In genomic region chr3:4996771-4997291, GRCh38 we compare ENCODE assay signal across 15 cellular contexts. TPM values are rescaled to one million over a fixed set of nuclear protein-coding genes. Genes with fewer than 3 reads are reported as not detected.
DNase-seq lines count a peak whose midpoint lies in the region; ATAC-seq, FAIRE-seq and TF ChIP-seq lines count a peak whose summit lies in the region.
"Had no signal": no experiment of that assay in that cellular context is flagged by ENCODE, and none has a peak within 500 bp of the region (broad histone marks: within the 10 kb centered on the region; RNA-seq: fewer than 3 reads in every experiment).

No MANE protein-coding gene starts in this region.

- no peak for FAIRE-seq in GM12878 (lab: Jason Lieb, UNC)
- FAIRE-seq in GM19239 (lab: Jason Lieb, UNC), result no peak

- no peak for TF ChIP-seq RAD21 in GM12878 (IDR thresholded peaks at IDR 0.05; ENCODE audit: insufficient read depth, low read depth, low read length)

- H3K9me3 ChIP-seq in right atrium auricular region, result no peaks in the 10 kb centered on the region
- no peaks in the 10 kb centered on the region for H3K9me3 ChIP-seq in GM12878 (replicated peaks; ENCODE audit: control insufficient read depth, insufficient read depth, low read length)
- H3K9me3 ChIP-seq: body of pancreas, testis had no signal

- no peak overlapping the region for H3K9ac ChIP-seq in GM12878 (ENCODE audit: control insufficient read depth, insufficient read depth, low read length)

- peak overlapping the region in 1 of 2 donors; percentile 5 for H3K27ac ChIP-seq in right atrium auricular region
- no peak overlapping the region for H3K27ac ChIP-seq in GM12878 (ENCODE audit: control insufficient read depth, insufficient read depth)
- H3K27ac ChIP-seq: body of pancreas, testis had no signal

- peak; percentile 53 for DNase-seq in right atrium auricular region (ENCODE audit: low spot score)
- no peak for DNase-seq in Right ventricle myocardium inferior (ENCODE audit: missing footprints)
- no peak for DNase-seq in GM12878 (ENCODE audit: low read depth, low spot score)
- no peak for DNase-seq in naive B cell
- DNase-seq in NCI-H1436 treated with DMSO at 0.1 percent for 48 hours (lab: John Stamatoyannopoulos, UW), result no peak
- DNase-seq in GM19239 (ENCODE audit: insufficient read length, low spot score), result no peak
- no peak for DNase-seq in NCI-H1417 (lab: John Stamatoyannopoulos, UW)
- no peak for DNase-seq in DMS153 (lab: John Stamatoyannopoulos, UW)
- DNase-seq: activated B cell treated with CpG ODN at 0.5 μM for 24 hours; body of pancreas; mammary epithelial cell; NCI-H1105; NCI-H345; stimulated activated CD4-positive, alpha-beta T cell treated with anti-CD3 and anti-CD28 coated beads, Interleukin-12 subunit alpha, Interleukin-12 subunit beta, amount 100 ng/mL, for 4 hours; testis had no signal

- 64% methylated on average over 11 of the region's 11 CpGs for WGBS in GM12878 (ENCODE audit: insufficient coverage, insufficient replicate concordance, low lambda C conversion rate, missing lambda C conversion rate)

- TF ChIP-seq CTCF in right atrium auricular region (IDR thresholded peaks at IDR 0.05) (no peak), GM12878 (IDR thresholded peaks at IDR 0.05 in 2 of 3, conservative IDR thresholded peaks at IDR 0.05 in 1 of 3; ENCODE audit: control insufficient read depth in 2 of 3, extremely low read depth in 1 of 3, insufficient read depth in 1 of 3, low read depth in 3 of 3, low read length in 3 of 3) (no peak)

- no peaks in the 10 kb centered on the region for H3K79me2 ChIP-seq in GM12878 (ENCODE audit: control insufficient read depth, insufficient read depth, low read length)

- H3K36me3 Mint-ChIP-seq in naive B cell, result no peaks in the 10 kb centered on the region

- RAD21 ChIA-PET in GM12878 (lab: Charles Lee; ENCODE audit: unreplicated experiment), result interaction anchor here (0.6 to 1.3 kb wide), 3 partner anchors 8 to 57 kb away, joined by 3 to 4 read pairs (median 3); no protein-coding TSS in a partner anchor

- H3K36me3 ChIP-seq in right atrium auricular region, result no peaks in the 10 kb centered on the region
- no peaks in the 10 kb centered on the region for H3K36me3 ChIP-seq in GM12878 (ENCODE audit: control insufficient read depth in 2 of 2, insufficient read depth in 2 of 2, low read length in 1 of 2)

- peak overlapping the region in 2 of 6 donors; percentile 13 to 82 for H3K27ac Mint-ChIP-seq in naive B cell
- H3K27ac Mint-ChIP-seq: activated B cell treated with CpG ODN at 0.5 μM for 24 hours had no signal

- POLR2A ChIA-PET in GM12878 (lab: Charles Lee), result interaction anchor here (1.4 to 5.3 kb wide), 3 partner anchors 13 to 20 kb away, joined by 5 to 34 read pairs (median 6); no protein-coding TSS in a partner anchor

- no peak for TF ChIP-seq EP300 in GM12878 (IDR thresholded peaks at IDR 0.05; ENCODE audit: borderline replicate concordance in 1 of 2, control insufficient read depth in 1 of 2, low read depth in 2 of 2, low read length in 2 of 2)

- CTCF ChIA-PET in GM12878 (lab: Yijun Ruan, JAX), result interaction anchor here (1.1 to 23.1 kb wide), 2 partner anchors 15 to 16 kb away, joined by 3 to 330 read pairs; partner anchors contain the start of gene BHLHE40

- no peak for TF ChIP-seq POLR2A in GM12878 (IDR thresholded peaks at IDR 0.05; ENCODE audit: low read depth, low read length)

- no peaks in the 10 kb centered on the region for H3K27me3 ChIP-seq in right atrium auricular region
- H3K27me3 ChIP-seq in GM12878 (replicated peaks in 1 of 2; ENCODE audit: control insufficient read depth in 2 of 2, insufficient read depth in 2 of 2, low read length in 1 of 2), result no peaks in the 10 kb centered on the region
- H3K27me3 ChIP-seq: body of pancreas, testis had no signal

- H3K4me1 ChIP-seq in right atrium auricular region (peaks cover 0 to 28% of the 10 kb centered on the region in 2 donors), GM12878 (ENCODE audit: control insufficient read depth, insufficient read depth, low read length) (peaks cover 10% of the 10 kb centered on the region)
- H3K4me1 ChIP-seq: testis had no signal

- H3K27me3 Mint-ChIP-seq in naive B cell, result no peaks in the 10 kb centered on the region
- H3K27me3 Mint-ChIP-seq: activated B cell treated with CpG ODN at 0.5 μM for 24 hours had no signal

- BruUV-seq in GM12878 (replicated peaks; lab: Mats Ljungman, UMichigan), result no TSS peak

- no peak overlapping the region for H3K4me2 ChIP-seq in GM12878 (ENCODE audit: control insufficient read depth, insufficient read depth)

- intact Hi-C loops in Right ventricle myocardium inferior (cut with DNase I) (no loop called here), GM12878 (cut with micrococcal nuclease; ENCODE audit: unreplicated experiment) (no loop called here)

- in situ Hi-C loops in GM12878 (cut with MboI), result no loop called here

- H2AFZ ChIP-seq in GM12878 (ENCODE audit: control insufficient read depth, low read depth, low read length), result no peak overlapping the region

- H3K4me3 Mint-ChIP-seq in naive B cell, result no peak overlapping the region
- H3K4me3 Mint-ChIP-seq: activated B cell treated with CpG ODN at 0.5 μM for 24 hours had no signal

- SMC1A ChIA-PET in GM12878 (lab: Charles Lee; ENCODE audit: uncharacterized antibody, unreplicated experiment), result interaction anchor here (0.9 to 5.6 kb wide), 4 partner anchors 10 to 69 kb away, joined by 3 to 66 read pairs (median 4); no protein-coding TSS in a partner anchor

- no peaks in the 10 kb centered on the region for H4K20me1 ChIP-seq in GM12878 (ENCODE audit: control insufficient read depth, insufficient read depth)

- no peaks in the 10 kb centered on the region for H3K9me3 Mint-ChIP-seq in naive B cell
- H3K9me3 Mint-ChIP-seq: activated B cell treated with CpG ODN at 0.5 μM for 24 hours had no signal

- H3K4me3 ChIP-seq in right atrium auricular region, result no peak overlapping the region
- no peak overlapping the region for H3K4me3 ChIP-seq in GM12878
- H3K4me3 ChIP-seq: body of pancreas, testis had no signal

- peaks cover 5 to 7% (median 5%) of the 10 kb centered on the region in 3 donors for H3K4me1 Mint-ChIP-seq in naive B cell

- ATAC-seq in Right ventricle myocardium inferior (no peak), GM12878 (peak; percentile 45), naive B cell (ENCODE audit: low read depth in 2 of 2) (peak; percentile 30 to 37)
- ATAC-seq: body of pancreas had no signal

TF ChIP-seq in GM12878, 131 proteins besides CTCF, POLR2A, EP300 and RAD21 (continues in another document):
- TF ChIP-seq MEF2B (IDR thresholded peaks at IDR 0.05; ENCODE audit: partially characterized antibody, poor library complexity, severe bottlenecking), result no peak
- TF ChIP-seq KAT2A (conservative IDR thresholded peaks at IDR 0.05; ENCODE audit: control insufficient read depth, low read depth, low read length), result no peak
- no peak for TF ChIP-seq E4F1 (IDR thresholded peaks at IDR 0.05; ENCODE audit: borderline replicate concordance, partially characterized antibody)
- TF ChIP-seq STAT3 (IDR thresholded peaks at IDR 0.05; ENCODE audit: low read depth, low read length), result no peak
- TF ChIP-seq SMAD1 (IDR thresholded peaks at IDR 0.05; ENCODE audit: low read depth, partially characterized antibody), result no peak

RNA-seq across cellular contexts. Expression of gene BHLHE40, which starts 17.6 kb away (rescaled TPM):
- total RNA-seq in right atrium auricular region (10 to 100 TPM; 32.3 to 49.5 TPM), Right ventricle myocardium inferior (26.9 TPM), GM12878 (2014; rRNA removed) (58.3 and 61.5 TPM in 2 replicates), GM12878 (2014; rRNA removed; fragmentation: Illumina TruSeq; extraction: Trizol) (36.1 and 36.5 TPM in 2 replicates), GM12878 (2021) (91.3 and 93.1 TPM in 2 replicates)
- 205 and 214 TPM in 2 replicates for total RNA-seq in GM12878 (2013; cell fraction: nucleolus; rRNA removed)
- 64.3 TPM for polyA plus RNA-seq in GM12878 (2011; ENCODE audit: low read depth)
- polyA plus RNA-seq in GM12878 (2011; rRNA removed) (60.8 and 106 TPM in 2 replicates), GM12878 (2014; fragmentation: Illumina TruSeq; extraction: Trizol) (65.9 and 78.8 TPM in 2 replicates), GM12878 (2014; fragmentation: Nextera tagmentation; extraction: Ambion mirVana) (10 to 100 TPM; 25.2 to 38.6 TPM), GM12878 (2014; rRNA removed) (62.4 and 63.6 TPM in 2 replicates), GM12878 (2016; fragmentation: Nextera tagmentation; extraction: Ambion mirVana) (10 to 100 TPM; 43.9 to 44.5 TPM), naive B cell (ENCODE audit: low read depth in 6 of 6) (1 to 10 TPM; 1.8 to 6.4 (median 3.3) TPM)
- polyA plus RNA-seq in GM12878 (2011; cell fraction: cytosol; rRNA removed), result 91.6 and 128 TPM in 2 replicates
- polyA plus RNA-seq in GM12878 (2011; cell fraction: nucleus; rRNA removed), result 163 and 169 TPM in 2 replicates
- 106 and 116 TPM in 2 replicates for polyA plus RNA-seq in GM12878 (2012)
- polyA minus RNA-seq in GM12878 (2011; rRNA and poly(A)+ RNA removed), result 93.4 and 100 TPM in 2 replicates
- 60.8 and 70.8 TPM in 2 replicates for polyA minus RNA-seq in GM12878 (2011; cell fraction: cytosol; rRNA and poly(A)+ RNA removed)
- 99.1 and 124 TPM in 2 replicates for polyA minus RNA-seq in GM12878 (2011; cell fraction: nucleus; rRNA and poly(A)+ RNA removed)
